ENCODE assay signal across 1 cellular context in genomic region chr9:69204869-69205268, GRCh38.
TF ChIP-seq lines count a peak whose summit lies in the region.

No MANE protein-coding gene starts in this region.

TF ChIP-seq in HepG2, 621 proteins besides CTCF, POLR2A, EP300 and RAD21 (continued from another document):
- TF ChIP-seq TEAD3 (CRISPR knock-in tag; optimal IDR thresholded peaks at IDR 0.05; ENCODE audit: borderline replicate concordance) (peak; percentile 35), TBX3 (IDR thresholded peaks at IDR 0.05; ENCODE audit: borderline replicate concordance) (no peak), ZNF740 (CRISPR knock-in tag; IDR thresholded peaks at IDR 0.05) (no peak), ZNF629 (CRISPR knock-in tag; conservative IDR thresholded peaks at IDR 0.05) (peak; percentile 72), HNRNPL (IDR thresholded peaks at IDR 0.05; ENCODE audit: low read depth, low read length) (no peak), MXI1 (IDR thresholded peaks at IDR 0.05; ENCODE audit: borderline replicate concordance, low read depth, low read length) (no peak), ATF4 (CRISPR knock-in tag; IDR thresholded peaks at IDR 0.05) (no peak), SOX13 (IDR thresholded peaks at IDR 0.05) (no peak), SOX13 (CRISPR knock-in tag; conservative IDR thresholded peaks at IDR 0.05 in 1 of 2, IDR thresholded peaks at IDR 0.05 in 1 of 2) (peak in 1 of 2 experiments; percentile 23; a peak in 1 of 4 replicates), CEBPG (CRISPR knock-in tag; IDR thresholded peaks at IDR 0.05) (0 out of 2 replicates have a peak, but pooled peaks have one; percentile 6), RAD51 (IDR thresholded peaks at IDR 0.05; ENCODE audit: borderline replicate concordance) (no peak), ZBTB33 (CRISPR knock-in tag; IDR thresholded peaks at IDR 0.05) (peak; percentile 62; the same call in 1 of the 2 replicates), RBM22 (optimal IDR thresholded peaks at IDR 0.05; ENCODE audit: low read length) (peak; percentile 25), ZNF460 (CRISPR knock-in tag; IDR thresholded peaks at IDR 0.05; ENCODE audit: borderline replicate concordance) (no peak), FOSL2 (CRISPR knock-in tag; IDR thresholded peaks at IDR 0.05) (peak; percentile 35; the same call in 1 of the 2 replicates)
